In genomic region chr2:33946198-33946597, GRCh38 we compare ENCODE assay signal across 23 cellular contexts.
DNase-seq lines count a peak whose midpoint lies in the region; ATAC-seq and FAIRE-seq lines count a peak whose summit lies in the region.
"Had no signal": no experiment of that assay in that cellular context is flagged by ENCODE, and none has a peak within 500 bp of the region (broad histone marks: within the 10 kb centered on the region; RNA-seq: fewer than 3 reads in every experiment).

No MANE protein-coding gene starts in this region.

- peak; percentile 25 for DNase-seq in HK-2 (ENCODE audit: unreplicated experiment)
- DNase-seq in SW480 (ENCODE audit: low spot score) = peak; percentile 15
- DNase-seq in kidney tubule cell (ENCODE audit: low spot score) = peak; percentile 65
- DNase-seq in urothelium cell line (ENCODE audit: low spot score) = peak; percentile 16
- no peak for DNase-seq in NCI-H2196 treated with DMSO at 0.1 percent for 48 hours (lab: John Stamatoyannopoulos, UW; ENCODE audit: unreplicated experiment)
- DNase-seq in posterior cingulate gyrus = no peak
- DNase-seq: C1 segment of cervical spinal cord; CD4-positive, alpha-beta memory T cell; COR-L47; DMS 273 treated with DMSO at 0.1 percent for 48 hours; DMS79; GF-D8; IMR-90; KG1; MM.1S; NCI-H2029; NCI-H446 treated with DMSO at 0.1 percent for 48 hours; NCI-H526; PC-9; SHP77 had no signal

- intact Hi-C loops in posterior cingulate gyrus (cut with DNase I) = no loop called here

- FAIRE-seq in urothelium cell line (lab: Jason Lieb, UNC) = no peak
- FAIRE-seq: GM12891, H54 had no signal

- no peak for ATAC-seq in GM21526 (IDR thresholded peaks at IDR 0.05; ENCODE audit: low FRiP score, unreplicated experiment)

Comparison
In these comparisons a context has a peak if more than half of its experiments do, and no peak if none do; other contexts are left out.
1. DNase-seq: peak in HK-2 (single experiment), SW480 (single experiment), kidney tubule cell (single experiment) and urothelium cell line (single experiment); none in NCI-H2196 treated with DMSO at 0.1 percent for 48 hours (single experiment) and posterior cingulate gyrus (0 of 10).